ENCODE assay signal across 5 cellular contexts in genomic region chr5:135734956-135735355, GRCh38.
A peak's percentile ranks its signal among the peaks of the same experiment; 100 is the strongest.
DNase-seq lines count a peak whose midpoint lies in the region; TF ChIP-seq lines count a peak whose summit lies in the region.
"Not testable (repeated sequence)": the region's sequence is repeated elsewhere in the genome, so short reads cannot be mapped to it uniquely, and the experiment has no call there.

No MANE protein-coding gene starts in this region.

- not testable (repeated sequence) for H4K8ac ChIP-seq in H9 (replicated peaks; ENCODE audit: insufficient read length, low read depth, low read length)

- H3K14ac ChIP-seq in H9 (ENCODE audit: insufficient read depth, low read length) = not testable (repeated sequence)

- not testable (repeated sequence) for H3K4me1 Mint-ChIP-seq in H9; osteocyte (ENCODE audit: unreplicated experiment)

- H3K79me1 ChIP-seq in H9 (ENCODE audit: insufficient read depth, low read depth, low read length, poor library complexity, severe bottlenecking) = not testable (repeated sequence)

- not testable (repeated sequence) for H3K27me3 ChIP-seq in H9 (ENCODE audit: insufficient read depth, low read length); colonic mucosa; right atrium auricular region

- H4K91ac ChIP-seq in H9 (ENCODE audit: insufficient read length, low read depth, low read length) = not testable (repeated sequence)

- not testable (repeated sequence) for H3K79me2 ChIP-seq in H9 (ENCODE audit: insufficient read depth, low read length)

- H3K4ac ChIP-seq in H9 (ENCODE audit: low read depth, low read length) = not testable (repeated sequence)

- not testable (repeated sequence) for H3K9ac ChIP-seq in H9 (ENCODE audit: extremely low read depth, insufficient read length, low read length); colonic mucosa (ENCODE audit: low read depth in 2 of 2, low read length in 2 of 2)

- intact Hi-C loops in colonic mucosa (cut with DNase I) = not testable (repeated sequence)
- intact Hi-C loops in lower leg skin (cut with DNase I; ENCODE audit: low total_unique reads) = loop anchor here (5.0 kb wide), 1 partner anchor 168 kb away; no protein-coding TSS in a partner anchor

- not testable (repeated sequence) for H3K56ac ChIP-seq in H9 (ENCODE audit: insufficient read length, low read depth, low read length)

- not testable (repeated sequence) for H2BK120ac ChIP-seq in H9 (ENCODE audit: low read depth, low read length, poor library complexity, severe bottlenecking)

- H3K36me3 ChIP-seq in colonic mucosa, right atrium auricular region: not testable (repeated sequence)

- not testable (repeated sequence) for H3K18ac ChIP-seq in H9 (ENCODE audit: insufficient read length, low read depth, low read length)

- not testable (repeated sequence) for H2AK5ac ChIP-seq in H9 (ENCODE audit: insufficient read length, low read length)

- H3K4me1 ChIP-seq in H9 (ENCODE audit: insufficient read depth, low read length); colonic mucosa; right atrium auricular region: not testable (repeated sequence)

- TF ChIP-seq CTCF in H9 (conservative IDR thresholded peaks at IDR 0.05); colonic mucosa (IDR thresholded peaks at IDR 0.05); right atrium auricular region (IDR thresholded peaks at IDR 0.05); lower leg skin (IDR thresholded peaks at IDR 0.05); osteocyte (IDR thresholded peaks at IDR 0.05): not testable (repeated sequence)

- H4K20me1 ChIP-seq in H9 (ENCODE audit: control insufficient read depth, insufficient read depth, insufficient read length) = not testable (repeated sequence)

- not testable (repeated sequence) for H4K5ac ChIP-seq in H9 (ENCODE audit: insufficient read length, low read depth, low read length)

- not testable (repeated sequence) for H3T11ph ChIP-seq in H9 (ENCODE audit: low read length)

- peaks cover 18% of the 10 kb centered on the region for H3K27me3 Mint-ChIP-seq in H9 (ENCODE audit: low read depth)
- H3K27me3 Mint-ChIP-seq in osteocyte (ENCODE audit: unreplicated experiment) = not testable (repeated sequence)

- not testable (repeated sequence) for TF ChIP-seq POLR2A in lower leg skin (IDR thresholded peaks at IDR 0.05)

- DNase-seq in H9 = peak; percentile 17
- DNase-seq in colonic mucosa = peak; percentile 5
- DNase-seq in right atrium auricular region (ENCODE audit: low spot score) = peak; percentile 53
- peak; percentile 11 to 73 for DNase-seq in lower leg skin (ENCODE audit: low spot score in 2 of 2)
- peak; percentile 44 for DNase-seq in osteocyte (ENCODE audit: extremely low spot score, unreplicated experiment)

- H2BK15ac ChIP-seq in H9 (ENCODE audit: low read depth, low read length) = not testable (repeated sequence)

- not testable (repeated sequence) for H2BK20ac ChIP-seq in H9 (ENCODE audit: low read depth, low read length, poor library complexity, severe bottlenecking)

- H3K23me2 ChIP-seq in H9 (ENCODE audit: insufficient read length, low read depth, low read length, poor library complexity, severe bottlenecking) = not testable (repeated sequence)

- H3K36me3 Mint-ChIP-seq in H9 (ENCODE audit: insufficient read depth in 1 of 3, low read depth in 3 of 3); osteocyte (ENCODE audit: unreplicated experiment): not testable (repeated sequence)

- H3K9me3 ChIP-seq in H9 (ENCODE audit: control insufficient read depth, low read depth, low read length); colonic mucosa; right atrium auricular region: not testable (repeated sequence)

- not testable (repeated sequence) for H3K9me3 Mint-ChIP-seq in H9; osteocyte (ENCODE audit: unreplicated experiment)

- not testable (repeated sequence) for H2AFZ ChIP-seq in H9 (ENCODE audit: low read length)

- not testable (repeated sequence) for H3K27ac ChIP-seq in H9 (ENCODE audit: insufficient read length, low read depth, low read length); colonic mucosa; right atrium auricular region

- H3K4me2 ChIP-seq in H9 (ENCODE audit: insufficient read depth, insufficient read length, low read length) = not testable (repeated sequence)

- no CpG with 5 or more reads among the region's 8 CpGs for WGBS in H9 (ENCODE audit: extremely low coverage, insufficient read length, low lambda C conversion rate)
- 94% methylated on average over 8 of the region's 8 CpGs for WGBS in lower leg skin, 2 donors

- not testable (repeated sequence) for H3K4me3 ChIP-seq in colonic mucosa; right atrium auricular region; lower leg skin (ENCODE audit: low read depth, poor library complexity, severe bottlenecking)

- H2BK12ac ChIP-seq in H9 (ENCODE audit: insufficient read length, low read depth, low read length) = not testable (repeated sequence)

- not testable (repeated sequence) for H3K4me3 Mint-ChIP-seq in H9; osteocyte (ENCODE audit: unreplicated experiment)

- H2BK5ac ChIP-seq in H9 (ENCODE audit: insufficient read length, low read length) = not testable (repeated sequence)

- not testable (repeated sequence) for H3K27ac Mint-ChIP-seq in H9; osteocyte (ENCODE audit: unreplicated experiment)

- H3K23ac ChIP-seq in H9 (ENCODE audit: insufficient read length, low read depth, low read length) = not testable (repeated sequence)
